Comparison of ENCODE assay signal across 19 cellular contexts in the genomic region with DNA sequence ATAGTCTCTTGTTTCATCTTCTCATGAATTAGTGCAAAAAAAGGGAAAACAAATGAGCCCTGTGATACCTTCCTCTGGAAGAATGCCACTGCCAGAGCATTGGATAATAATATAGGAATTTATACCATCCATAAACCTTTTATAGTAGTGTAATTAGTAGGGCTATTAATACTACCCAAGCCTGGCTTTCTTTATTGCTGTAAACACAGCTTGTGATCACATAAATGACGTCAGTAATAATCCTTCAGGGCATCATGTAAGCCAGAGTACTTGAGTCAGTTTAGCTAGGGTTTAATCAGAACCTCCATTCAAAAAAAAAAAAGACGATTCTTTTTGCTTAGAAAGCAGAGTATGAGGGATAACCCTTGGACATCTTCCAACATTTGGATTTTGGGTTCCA.
DNase-seq lines count a peak whose midpoint lies in the region; ATAC-seq and TF ChIP-seq lines count a peak whose summit lies in the region.
"Had no signal": no experiment of that assay in that cellular context is flagged by ENCODE, and none has a peak within 500 bp of the region (broad histone marks: within the 10 kb centered on the region; RNA-seq: fewer than 3 reads in every experiment).

No MANE protein-coding gene starts in this region.

- DNase-seq in A673 (ENCODE audit: low spot score): peak; percentile 74
- DNase-seq in ELR (ENCODE audit: low read depth): peak; percentile 1
- DNase-seq in SK-MEL-5 (ENCODE audit: low read depth, low spot score): peak; percentile 98
- DNase-seq in renal cortical epithelial cell (ENCODE audit: low read depth): peak; percentile 5
- DNase-seq in DMS 273 treated with DMSO at 0.1 percent for 48 hours (lab: John Stamatoyannopoulos, UW): no peak
- DNase-seq in activated CD4-positive, CD25-positive, alpha-beta regulatory T cell (lab: John Stamatoyannopoulos, UW): no peak
- DNase-seq: ACHN; HFFc6; NCI-H1436; NCI-H1930; NCI-H2171; NCI-H526 treated with DMSO at 0.1 percent for 48 hours; NK-92 treated with Interleukin-12 subunit alpha and Interleukin-12 subunit beta, amount 100 ng/mL, for 24 hours; Peyer's patch; SW 1271 had no signal

- peaks cover 3% of the 10 kb centered on the region for H3K9me3 ChIP-seq in A673 (ENCODE audit: low read depth, low read length, poor library complexity, severe bottlenecking)
- H3K9me3 ChIP-seq: Peyer's patch, SJSA1 had no signal

- no peak for TF ChIP-seq CTCF in A673 (conservative IDR thresholded peaks at IDR 0.05; ENCODE audit: low read depth, low read length)

- H3K4me3 ChIP-seq in A673 (ENCODE audit: low read depth, low read length, poor library complexity, severe bottlenecking): no peak overlapping the region
- H3K4me3 ChIP-seq: K562, Peyer's patch, SJSA1 had no signal

- POLR2A ChIA-PET in A673 (lab: Charles Lee; ENCODE audit: low non-redundant PET): interaction anchor here (0.7 kb wide), 1 partner anchor 128 kb away, joined by 3 read pairs; no protein-coding TSS in a partner anchor

- H3K36me3 ChIP-seq in A673 (ENCODE audit: insufficient read depth, low read length, poor library complexity, severe bottlenecking): no peaks in the 10 kb centered on the region
- H3K36me3 ChIP-seq: Peyer's patch, SJSA1 had no signal

- no peak overlapping the region for H3K27ac ChIP-seq in A673 (ENCODE audit: low read depth, low read length, poor library complexity, severe bottlenecking)
- H3K27ac ChIP-seq: C4-2B, Peyer's patch, SJSA1 had no signal

- no peaks in the 10 kb centered on the region for H3K27me3 ChIP-seq in A673 (replicated peaks; ENCODE audit: insufficient read depth, low read depth, low read length, poor library complexity)
- H3K27me3 ChIP-seq: Peyer's patch had no signal

- in situ Hi-C loops in SK-MEL-5 (cut with HindIII; ENCODE audit: low pct_unique_long_range_greater_than_20kb, low sequenced_read_pairs): no loop called here

- no peak for ATAC-seq in GM21447 (IDR thresholded peaks at IDR 0.05; ENCODE audit: unreplicated experiment)
- ATAC-seq: K562 had no signal

- peaks cover 16% of the 10 kb centered on the region for H3K4me1 ChIP-seq in A673 (ENCODE audit: insufficient read depth, low read length, poor library complexity, severe bottlenecking)
- H3K4me1 ChIP-seq: Peyer's patch, SJSA1 had no signal

- BruUV-seq in A673 (replicated peaks; lab: Mats Ljungman, UMichigan): no TSS peak

- CTCF ChIA-PET in A673 (lab: Charles Lee): no interaction called here

- intact Hi-C loops in A673 (cut with micrococcal nuclease; ENCODE audit: unreplicated experiment): no loop called here

Comparison
In these comparisons a context has a peak if more than half of its experiments do, and no peak if none do; other contexts are left out.
1. DNase-seq: peak in A673 (single experiment), ELR (single experiment), SK-MEL-5 (single experiment) and renal cortical epithelial cell (single experiment); none in DMS 273 treated with DMSO at 0.1 percent for 48 hours (single experiment) and activated CD4-positive, CD25-positive, alpha-beta regulatory T cell (0 of 4).